1 cellular context compared by ENCODE assay signal in the genomic region with DNA sequence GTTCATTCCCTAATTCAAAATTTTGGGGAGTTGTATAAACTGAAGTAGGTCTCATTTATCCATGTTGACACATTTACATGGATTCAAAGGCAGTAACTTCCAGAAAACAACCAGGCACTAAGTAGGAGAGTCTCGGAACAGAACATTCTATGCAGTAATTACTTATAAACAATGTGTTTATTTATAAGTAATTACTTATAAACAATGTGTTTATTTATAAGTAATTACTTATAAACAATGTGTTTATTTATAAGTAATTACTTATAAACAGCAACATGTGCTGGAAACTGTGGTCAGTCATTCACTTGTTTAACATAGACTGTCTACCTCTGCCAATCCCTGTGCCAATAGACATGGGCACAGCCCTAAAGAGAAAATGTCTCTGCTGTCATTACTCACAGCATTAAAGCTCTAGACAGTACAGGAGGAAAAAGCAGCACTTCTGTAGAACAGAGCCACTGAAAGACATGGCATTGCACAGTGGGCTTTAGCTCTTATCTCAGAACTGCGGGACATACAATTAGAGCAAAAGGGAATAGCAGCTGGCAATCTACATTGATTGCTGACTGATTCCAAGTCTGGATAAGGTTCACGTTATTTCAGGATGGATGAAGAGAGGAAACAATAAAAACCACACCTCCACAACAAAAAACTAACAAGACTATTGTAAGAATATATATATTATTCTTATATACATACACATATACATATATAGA.
TF ChIP-seq lines count a peak whose summit lies in the region.

No MANE protein-coding gene starts in this region.

TF ChIP-seq in HepG2, 621 proteins besides CTCF, POLR2A, EP300 and RAD21 (continued from another document):
- TF ChIP-seq TOPORS (CRISPR knock-in tag; IDR thresholded peaks at IDR 0.05) (no peak), NR2C2 (CRISPR knock-in tag; IDR thresholded peaks at IDR 0.05; ENCODE audit: borderline replicate concordance) (no peak), ARHGAP35 (CRISPR knock-in tag; IDR thresholded peaks at IDR 0.05; ENCODE audit: borderline replicate concordance) (no peak), POGZ (CRISPR knock-in tag; IDR thresholded peaks at IDR 0.05) (no peak), ZNF350 (CRISPR knock-in tag; IDR thresholded peaks at IDR 0.05; ENCODE audit: borderline replicate concordance, low read depth) (no peak), KMT2B (CRISPR knock-in tag; IDR thresholded peaks at IDR 0.05) (no peak), MYNN (CRISPR knock-in tag; IDR thresholded peaks at IDR 0.05; ENCODE audit: low read depth) (no peak), GTF2F1 (IDR thresholded peaks at IDR 0.05; ENCODE audit: low read length) (no peak), ZNF7 (CRISPR knock-in tag; IDR thresholded peaks at IDR 0.05) (no peak), ZNF768 (CRISPR knock-in tag; IDR thresholded peaks at IDR 0.05) (no peak), FOXO1 (CRISPR knock-in tag; IDR thresholded peaks at IDR 0.05) (no peak), ZNF782 (CRISPR knock-in tag; IDR thresholded peaks at IDR 0.05; ENCODE audit: borderline replicate concordance) (no peak), ZNF614 (CRISPR knock-in tag; IDR thresholded peaks at IDR 0.05; ENCODE audit: borderline replicate concordance) (no peak), ZIK1 (CRISPR knock-in tag; IDR thresholded peaks at IDR 0.05; ENCODE audit: borderline replicate concordance, low read depth) (no peak)
- TF ChIP-seq, protein P1, sequence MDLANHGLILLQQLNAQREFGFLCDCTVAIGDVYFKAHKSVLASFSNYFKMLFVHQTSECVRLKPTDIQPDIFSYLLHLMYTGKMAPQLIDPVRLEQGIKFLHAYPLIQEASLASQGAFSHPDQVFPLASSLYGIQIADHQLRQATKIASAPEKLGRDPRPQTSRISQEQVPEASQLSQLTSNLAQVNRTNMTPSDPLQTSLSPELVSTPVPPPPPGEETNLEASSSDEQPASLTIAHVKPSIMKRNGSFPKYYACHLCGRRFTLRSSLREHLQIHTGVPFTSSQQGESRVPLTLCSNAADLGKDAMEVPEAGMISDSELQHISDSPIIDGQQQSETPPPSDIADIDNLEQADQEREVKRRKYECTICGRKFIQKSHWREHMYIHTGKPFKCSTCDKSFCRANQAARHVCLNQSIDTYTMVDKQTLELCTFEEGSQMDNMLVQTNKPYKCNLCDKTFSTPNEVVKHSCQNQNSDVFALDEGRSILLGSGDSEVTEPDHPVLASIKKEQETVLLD (CRISPR knock-in tag; IDR thresholded peaks at IDR 0.05; ENCODE audit: low read depth): no peak
- TF ChIP-seq, protein P2, sequence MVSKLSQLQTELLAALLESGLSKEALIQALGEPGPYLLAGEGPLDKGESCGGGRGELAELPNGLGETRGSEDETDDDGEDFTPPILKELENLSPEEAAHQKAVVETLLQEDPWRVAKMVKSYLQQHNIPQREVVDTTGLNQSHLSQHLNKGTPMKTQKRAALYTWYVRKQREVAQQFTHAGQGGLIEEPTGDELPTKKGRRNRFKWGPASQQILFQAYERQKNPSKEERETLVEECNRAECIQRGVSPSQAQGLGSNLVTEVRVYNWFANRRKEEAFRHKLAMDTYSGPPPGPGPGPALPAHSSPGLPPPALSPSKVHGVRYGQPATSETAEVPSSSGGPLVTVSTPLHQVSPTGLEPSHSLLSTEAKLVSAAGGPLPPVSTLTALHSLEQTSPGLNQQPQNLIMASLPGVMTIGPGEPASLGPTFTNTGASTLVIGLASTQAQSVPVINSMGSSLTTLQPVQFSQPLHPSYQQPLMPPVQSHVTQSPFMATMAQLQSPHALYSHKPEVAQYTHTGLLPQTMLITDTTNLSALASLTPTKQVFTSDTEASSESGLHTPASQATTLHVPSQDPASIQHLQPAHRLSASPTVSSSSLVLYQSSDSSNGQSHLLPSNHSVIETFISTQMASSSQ (IDR thresholded peaks at IDR 0.05; ENCODE audit: low read depth): no peak
- TF ChIP-seq, protein P2 (CRISPR knock-in tag; IDR thresholded peaks at IDR 0.05; ENCODE audit: borderline replicate concordance): no peak
- TF ChIP-seq, protein P3, sequence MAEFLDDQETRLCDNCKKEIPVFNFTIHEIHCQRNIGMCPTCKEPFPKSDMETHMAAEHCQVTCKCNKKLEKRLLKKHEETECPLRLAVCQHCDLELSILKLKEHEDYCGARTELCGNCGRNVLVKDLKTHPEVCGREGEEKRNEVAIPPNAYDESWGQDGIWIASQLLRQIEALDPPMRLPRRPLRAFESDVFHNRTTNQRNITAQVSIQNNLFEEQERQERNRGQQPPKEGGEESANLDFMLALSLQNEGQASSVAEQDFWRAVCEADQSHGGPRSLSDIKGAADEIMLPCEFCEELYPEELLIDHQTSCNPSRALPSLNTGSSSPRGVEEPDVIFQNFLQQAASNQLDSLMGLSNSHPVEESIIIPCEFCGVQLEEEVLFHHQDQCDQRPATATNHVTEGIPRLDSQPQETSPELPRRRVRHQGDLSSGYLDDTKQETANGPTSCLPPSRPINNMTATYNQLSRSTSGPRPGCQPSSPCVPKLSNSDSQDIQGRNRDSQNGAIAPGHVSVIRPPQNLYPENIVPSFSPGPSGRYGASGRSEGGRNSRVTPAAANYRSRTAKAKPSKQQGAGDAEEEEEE (CRISPR knock-in tag; IDR thresholded peaks at IDR 0.05; ENCODE audit: borderline replicate concordance): no peak
- TF ChIP-seq, protein P4, sequence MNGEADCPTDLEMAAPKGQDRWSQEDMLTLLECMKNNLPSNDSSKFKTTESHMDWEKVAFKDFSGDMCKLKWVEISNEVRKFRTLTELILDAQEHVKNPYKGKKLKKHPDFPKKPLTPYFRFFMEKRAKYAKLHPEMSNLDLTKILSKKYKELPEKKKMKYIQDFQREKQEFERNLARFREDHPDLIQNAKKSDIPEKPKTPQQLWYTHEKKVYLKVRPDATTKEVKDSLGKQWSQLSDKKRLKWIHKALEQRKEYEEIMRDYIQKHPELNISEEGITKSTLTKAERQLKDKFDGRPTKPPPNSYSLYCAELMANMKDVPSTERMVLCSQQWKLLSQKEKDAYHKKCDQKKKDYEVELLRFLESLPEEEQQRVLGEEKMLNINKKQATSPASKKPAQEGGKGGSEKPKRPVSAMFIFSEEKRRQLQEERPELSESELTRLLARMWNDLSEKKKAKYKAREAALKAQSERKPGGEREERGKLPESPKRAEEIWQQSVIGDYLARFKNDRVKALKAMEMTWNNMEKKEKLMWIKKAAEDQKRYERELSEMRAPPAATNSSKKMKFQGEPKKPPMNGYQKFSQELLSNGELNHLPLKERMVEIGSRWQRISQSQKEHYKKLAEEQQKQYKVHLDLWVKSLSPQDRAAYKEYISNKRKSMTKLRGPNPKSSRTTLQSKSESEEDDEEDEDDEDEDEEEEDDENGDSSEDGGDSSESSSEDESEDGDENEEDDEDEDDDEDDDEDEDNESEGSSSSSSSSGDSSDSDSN (CRISPR knock-in tag; IDR thresholded peaks at IDR 0.05): no peak
TF ChIP-seq in HepG2: peak in this region for 0.
